Comparison of ENCODE assay signal across 28 cellular contexts in the genomic region with DNA sequence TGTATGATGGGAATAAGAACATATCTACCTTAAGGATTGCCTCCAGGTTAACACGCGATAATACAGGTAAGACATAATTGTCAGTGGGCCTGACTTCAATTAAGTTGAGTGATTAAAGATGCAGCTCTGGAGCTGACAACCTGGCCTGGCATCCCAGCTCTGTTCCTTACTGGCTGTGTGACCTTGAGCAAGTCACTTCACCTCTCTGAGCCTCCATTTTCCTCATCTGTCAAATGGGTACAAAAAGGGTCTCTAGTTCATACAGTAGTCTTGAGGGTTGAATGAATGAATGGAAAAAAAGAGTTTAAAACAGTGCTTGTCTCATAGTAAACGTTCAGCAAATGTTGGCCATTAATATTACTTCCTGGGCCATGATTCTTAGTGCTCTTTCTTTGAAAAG.
"Had no signal": no experiment of that assay in that cellular context is flagged by ENCODE, and none has a peak within 500 bp of the region (broad histone marks: within the 10 kb centered on the region; RNA-seq: fewer than 3 reads in every experiment).

No MANE protein-coding gene starts in this region.

- DNase-seq: naive thymus-derived CD8-positive, alpha-beta T cell; nephron progenitor cell; nucleus accumbens; pancreas; sigmoid colon; small intestine; stimulated activated CD4-positive, alpha-beta T cell treated with anti-CD3 and anti-CD28 coated beads, Interleukin-12 subunit alpha, Interleukin-12 subunit beta, amount 100 ng/mL, for 4 hours; stimulated activated CD4-positive, alpha-beta T cell treated with anti-CD3 and anti-CD28 coated beads, Interleukin-1b, Interleukin-23, amount 100 ng/mL, for 48 hours; stimulated activated CD4-positive, alpha-beta T cell treated with anti-CD3 and anti-CD28 coated beads, Interleukin-4, amount 100 ng/mL, for 1 hour; stimulated activated CD4-positive, alpha-beta T cell treated with anti-CD3 and anti-CD28 coated beads, Interleukin-4, amount 100 ng/mL, for 4 hours; stimulated activated CD8-positive, alpha-beta memory T cell treated with anti-CD3 and anti-CD28 coated beads, Interleukin-4, amount 100 ng/mL, for 48 hours; stimulated activated naive CD4-positive, alpha-beta T cell; stimulated activated naive CD8-positive, alpha-beta T cell treated with anti-CD3 and anti-CD28 coated beads, Interleukin-15, amount 100 ng/mL, for 72 hours; stimulated activated naive CD8-positive, alpha-beta T cell treated with anti-CD3 and anti-CD28 coated beads, Interleukin-15, Interleukin-2, amounts not matched to agents 100 U/mL and 50 U/mL, for 24 hours; substantia nigra; testis; tibial artery; transverse colon; upper lobe of right lung; uterus had no signal

- H3K4me3 ChIP-seq: pancreas, prostate gland, right atrium auricular region, sigmoid colon, suprapubic skin, testis, tibial artery, transverse colon, upper lobe of right lung, uterus had no signal

- ATAC-seq: naive thymus-derived CD8-positive, alpha-beta T cell; natural killer cell treated with Interleukin-12 subunit alpha and Interleukin-12 subunit beta and Interleukin-15 and Interleukin-18, amount 100 ng/mL, for 72 hours; pancreas; stimulated activated memory B cell treated with anti-CD40 and anti-IgM and Interleukin-4, amounts not matched to agents 10 μg/mL and 1 μg/mL and 100 μg/mL, for 72 hours; stimulated activated naive CD8-positive, alpha-beta T cell treated with anti-CD3 and anti-CD28 coated beads, Interleukin-15, amount 100 ng/mL, for 72 hours; stimulated activated naive CD8-positive, alpha-beta T cell treated with anti-CD3 and anti-CD28 coated beads, Interleukin-15, Interleukin-2, amounts not matched to agents 100 U/mL and 50 U/mL, for 24 hours; upper lobe of right lung had no signal

- FAIRE-seq: pancreas, small intestine had no signal

- H3K27ac ChIP-seq: neutrophil, pancreas, prostate gland, right atrium auricular region, sigmoid colon, suprapubic skin, testis, tibial artery, transverse colon, upper lobe of right lung, uterus had no signal

- H3K36me3 ChIP-seq: neutrophil, pancreas, prostate gland, right atrium auricular region, sigmoid colon, suprapubic skin, tibial artery, transverse colon, upper lobe of right lung, uterus had no signal

- H3K4me3 Mint-ChIP-seq: naive thymus-derived CD8-positive, alpha-beta T cell; natural killer cell treated with Interleukin-12 subunit alpha and Interleukin-12 subunit beta and Interleukin-15 and Interleukin-18, amount 100 ng/mL, for 72 hours; neural crest cell; stimulated activated memory B cell treated with anti-CD40 and anti-IgM and Interleukin-4, amounts not matched to agents 10 μg/mL and 1 μg/mL and 100 μg/mL, for 72 hours; stimulated activated naive CD8-positive, alpha-beta T cell treated with anti-CD3 and anti-CD28 coated beads, Interleukin-15, amount 100 ng/mL, for 72 hours; type B pancreatic cell had no signal

- H3K36me3 Mint-ChIP-seq: naive thymus-derived CD8-positive, alpha-beta T cell; natural killer cell treated with Interleukin-12 subunit alpha and Interleukin-12 subunit beta and Interleukin-15 and Interleukin-18, amount 100 ng/mL, for 72 hours; stimulated activated memory B cell treated with anti-CD40 and anti-IgM and Interleukin-4, amounts not matched to agents 10 μg/mL and 1 μg/mL and 100 μg/mL, for 72 hours; type B pancreatic cell had no signal

- H3K9me3 ChIP-seq: neutrophil, pancreas, prostate gland, right atrium auricular region, sigmoid colon, suprapubic skin, testis, tibial artery, transverse colon, upper lobe of right lung, uterus had no signal

- H3K4me1 Mint-ChIP-seq: stimulated activated memory B cell treated with anti-CD40 and anti-IgM and Interleukin-4, amounts not matched to agents 10 μg/mL and 1 μg/mL and 100 μg/mL, for 72 hours; stimulated activated naive CD8-positive, alpha-beta T cell treated with anti-CD3 and anti-CD28 coated beads, Interleukin-15, amount 100 ng/mL, for 72 hours had no signal

- H3K9me3 Mint-ChIP-seq: naive thymus-derived CD8-positive, alpha-beta T cell; natural killer cell treated with Interleukin-12 subunit alpha and Interleukin-12 subunit beta and Interleukin-15 and Interleukin-18, amount 100 ng/mL, for 72 hours; nephron progenitor cell; neural crest cell; stimulated activated naive CD8-positive, alpha-beta T cell treated with anti-CD3 and anti-CD28 coated beads, Interleukin-15, amount 100 ng/mL, for 72 hours; type B pancreatic cell had no signal

- H3K27me3 Mint-ChIP-seq: stimulated activated naive CD8-positive, alpha-beta T cell treated with anti-CD3 and anti-CD28 coated beads, Interleukin-15, amount 100 ng/mL, for 72 hours had no signal

- H3K4me1 ChIP-seq: pancreas, prostate gland, right atrium auricular region, suprapubic skin, upper lobe of right lung, uterus had no signal

- H3K27ac Mint-ChIP-seq: naive thymus-derived CD8-positive, alpha-beta T cell; natural killer cell treated with Interleukin-12 subunit alpha and Interleukin-12 subunit beta and Interleukin-15 and Interleukin-18, amount 100 ng/mL, for 72 hours; stimulated activated memory B cell treated with anti-CD40 and anti-IgM and Interleukin-4, amounts not matched to agents 10 μg/mL and 1 μg/mL and 100 μg/mL, for 72 hours; stimulated activated naive CD8-positive, alpha-beta T cell treated with anti-CD3 and anti-CD28 coated beads, Interleukin-15, amount 100 ng/mL, for 72 hours; type B pancreatic cell had no signal

- H3K27me3 ChIP-seq: neutrophil, pancreas, right atrium auricular region, testis, uterus had no signal
